ENCODE assay signal across 1 cellular context in the genomic region with DNA sequence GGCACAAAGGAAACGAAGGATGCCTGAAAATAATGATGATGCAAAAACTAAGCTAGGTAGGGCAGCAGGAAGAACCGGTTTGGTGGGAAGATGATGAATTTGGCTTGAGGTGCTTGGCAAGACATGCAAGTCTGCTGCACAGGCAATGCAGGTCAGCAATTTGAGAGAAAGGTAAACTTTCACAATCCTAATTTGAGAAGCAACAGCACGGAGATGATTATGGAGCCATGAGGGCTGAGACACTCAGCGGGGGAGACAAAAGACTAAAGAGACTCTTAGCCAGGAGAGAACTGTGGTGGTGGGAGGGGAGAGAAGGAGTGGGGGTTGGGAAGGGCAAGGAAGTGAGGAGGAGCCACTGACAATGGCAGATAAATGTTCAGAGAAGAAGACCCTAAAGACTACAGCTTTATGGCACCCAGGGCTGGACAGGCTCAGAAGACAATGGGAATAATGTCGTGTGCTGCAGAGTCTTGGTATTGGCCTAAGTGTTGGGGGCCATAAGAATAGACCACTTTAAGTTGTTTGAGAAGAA.
TF ChIP-seq lines count a peak whose summit lies in the region.

No MANE protein-coding gene starts in this region.

TF ChIP-seq in H1, 55 proteins besides CTCF, POLR2A, EP300 and RAD21:
- no peak for TF ChIP-seq BCL11A (IDR thresholded peaks at IDR 0.05; ENCODE audit: low read depth in 2 of 2, low read length in 2 of 2)
- no peak for TF ChIP-seq GTF2F1 (IDR thresholded peaks at IDR 0.05; ENCODE audit: borderline replicate concordance, low read depth, low read length)
- no peak for TF ChIP-seq TAF7 (optimal IDR thresholded peaks at IDR 0.05; ENCODE audit: borderline replicate concordance, low read depth, low read length)
- no peak for TF ChIP-seq CBX8 (IDR thresholded peaks at IDR 0.05; ENCODE audit: borderline replicate concordance, low read depth, low read length)
- TF ChIP-seq TEAD4 (IDR thresholded peaks at IDR 0.05; ENCODE audit: low read depth, low read length) = no peak
- 0 out of 2 replicates have a peak, but pooled peaks have one; percentile 39 for TF ChIP-seq JUND (IDR thresholded peaks at IDR 0.05; ENCODE audit: low read length)
- TF ChIP-seq EZH2 (IDR thresholded peaks at IDR 0.05; ENCODE audit: low read depth, low read length, severe bottlenecking) = no peak
- no peak for TF ChIP-seq CHD2 (IDR thresholded peaks at IDR 0.05; ENCODE audit: low read length)
- no peak for TF ChIP-seq SP2 (IDR thresholded peaks at IDR 0.05; ENCODE audit: low read length)
- TF ChIP-seq SIRT6 (IDR thresholded peaks at IDR 0.05; ENCODE audit: low read length) = no peak
- no peak for TF ChIP-seq KDM4A (IDR thresholded peaks at IDR 0.05; ENCODE audit: low read depth, low read length, severe bottlenecking)
- TF ChIP-seq CBX5 (IDR thresholded peaks at IDR 0.05; ENCODE audit: low read depth, low read length) = no peak
- TF ChIP-seq CTBP2 (IDR thresholded peaks at IDR 0.05; ENCODE audit: borderline replicate concordance, insufficient read depth, insufficient read length, low read length) = no peak
- TF ChIP-seq POLR2AphosphoS5 (IDR thresholded peaks at IDR 0.05; ENCODE audit: low read depth, low read length) = no peak
- no peak for TF ChIP-seq HDAC6 (IDR thresholded peaks at IDR 0.05; ENCODE audit: low read depth, low read length)
- no peak for TF ChIP-seq RNF2 (IDR thresholded peaks at IDR 0.05; ENCODE audit: borderline replicate concordance, low read depth, low read length, missing control alignments, poor library complexity, severe bottlenecking)
- TF ChIP-seq TCF12 (IDR thresholded peaks at IDR 0.05; ENCODE audit: low read depth, low read length) = no peak
- TF ChIP-seq ASH2L (IDR thresholded peaks at IDR 0.05; ENCODE audit: low read length) = peak; percentile 100
- TF ChIP-seq MAFK (IDR thresholded peaks at IDR 0.05; ENCODE audit: low read depth, low read length) = no peak; the same call in 1 of the 2 replicates
- TF ChIP-seq SP1 (IDR thresholded peaks at IDR 0.05; ENCODE audit: low read depth, low read length) = peak; percentile 89
- TF ChIP-seq RBBP5 (IDR thresholded peaks at IDR 0.05; ENCODE audit: borderline replicate concordance, low read depth, low read length) = peak; percentile 100
- TF ChIP-seq HDAC2 (IDR thresholded peaks at IDR 0.05; ENCODE audit: borderline replicate concordance in 1 of 2, low read depth in 2 of 2, low read length in 2 of 2) = no peak
- no peak for TF ChIP-seq BACH1 (IDR thresholded peaks at IDR 0.05; ENCODE audit: low read length)
- TF ChIP-seq, protein P1, sequence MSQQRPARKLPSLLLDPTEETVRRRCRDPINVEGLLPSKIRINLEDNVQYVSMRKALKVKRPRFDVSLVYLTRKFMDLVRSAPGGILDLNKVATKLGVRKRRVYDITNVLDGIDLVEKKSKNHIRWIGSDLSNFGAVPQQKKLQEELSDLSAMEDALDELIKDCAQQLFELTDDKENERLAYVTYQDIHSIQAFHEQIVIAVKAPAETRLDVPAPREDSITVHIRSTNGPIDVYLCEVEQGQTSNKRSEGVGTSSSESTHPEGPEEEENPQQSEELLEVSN (IDR thresholded peaks at IDR 0.05) = no peak
- no peak for TF ChIP-seq GABPA (IDR thresholded peaks at IDR 0.05; ENCODE audit: borderline replicate concordance, insufficient read depth, low read length)
- TF ChIP-seq, protein P2, sequence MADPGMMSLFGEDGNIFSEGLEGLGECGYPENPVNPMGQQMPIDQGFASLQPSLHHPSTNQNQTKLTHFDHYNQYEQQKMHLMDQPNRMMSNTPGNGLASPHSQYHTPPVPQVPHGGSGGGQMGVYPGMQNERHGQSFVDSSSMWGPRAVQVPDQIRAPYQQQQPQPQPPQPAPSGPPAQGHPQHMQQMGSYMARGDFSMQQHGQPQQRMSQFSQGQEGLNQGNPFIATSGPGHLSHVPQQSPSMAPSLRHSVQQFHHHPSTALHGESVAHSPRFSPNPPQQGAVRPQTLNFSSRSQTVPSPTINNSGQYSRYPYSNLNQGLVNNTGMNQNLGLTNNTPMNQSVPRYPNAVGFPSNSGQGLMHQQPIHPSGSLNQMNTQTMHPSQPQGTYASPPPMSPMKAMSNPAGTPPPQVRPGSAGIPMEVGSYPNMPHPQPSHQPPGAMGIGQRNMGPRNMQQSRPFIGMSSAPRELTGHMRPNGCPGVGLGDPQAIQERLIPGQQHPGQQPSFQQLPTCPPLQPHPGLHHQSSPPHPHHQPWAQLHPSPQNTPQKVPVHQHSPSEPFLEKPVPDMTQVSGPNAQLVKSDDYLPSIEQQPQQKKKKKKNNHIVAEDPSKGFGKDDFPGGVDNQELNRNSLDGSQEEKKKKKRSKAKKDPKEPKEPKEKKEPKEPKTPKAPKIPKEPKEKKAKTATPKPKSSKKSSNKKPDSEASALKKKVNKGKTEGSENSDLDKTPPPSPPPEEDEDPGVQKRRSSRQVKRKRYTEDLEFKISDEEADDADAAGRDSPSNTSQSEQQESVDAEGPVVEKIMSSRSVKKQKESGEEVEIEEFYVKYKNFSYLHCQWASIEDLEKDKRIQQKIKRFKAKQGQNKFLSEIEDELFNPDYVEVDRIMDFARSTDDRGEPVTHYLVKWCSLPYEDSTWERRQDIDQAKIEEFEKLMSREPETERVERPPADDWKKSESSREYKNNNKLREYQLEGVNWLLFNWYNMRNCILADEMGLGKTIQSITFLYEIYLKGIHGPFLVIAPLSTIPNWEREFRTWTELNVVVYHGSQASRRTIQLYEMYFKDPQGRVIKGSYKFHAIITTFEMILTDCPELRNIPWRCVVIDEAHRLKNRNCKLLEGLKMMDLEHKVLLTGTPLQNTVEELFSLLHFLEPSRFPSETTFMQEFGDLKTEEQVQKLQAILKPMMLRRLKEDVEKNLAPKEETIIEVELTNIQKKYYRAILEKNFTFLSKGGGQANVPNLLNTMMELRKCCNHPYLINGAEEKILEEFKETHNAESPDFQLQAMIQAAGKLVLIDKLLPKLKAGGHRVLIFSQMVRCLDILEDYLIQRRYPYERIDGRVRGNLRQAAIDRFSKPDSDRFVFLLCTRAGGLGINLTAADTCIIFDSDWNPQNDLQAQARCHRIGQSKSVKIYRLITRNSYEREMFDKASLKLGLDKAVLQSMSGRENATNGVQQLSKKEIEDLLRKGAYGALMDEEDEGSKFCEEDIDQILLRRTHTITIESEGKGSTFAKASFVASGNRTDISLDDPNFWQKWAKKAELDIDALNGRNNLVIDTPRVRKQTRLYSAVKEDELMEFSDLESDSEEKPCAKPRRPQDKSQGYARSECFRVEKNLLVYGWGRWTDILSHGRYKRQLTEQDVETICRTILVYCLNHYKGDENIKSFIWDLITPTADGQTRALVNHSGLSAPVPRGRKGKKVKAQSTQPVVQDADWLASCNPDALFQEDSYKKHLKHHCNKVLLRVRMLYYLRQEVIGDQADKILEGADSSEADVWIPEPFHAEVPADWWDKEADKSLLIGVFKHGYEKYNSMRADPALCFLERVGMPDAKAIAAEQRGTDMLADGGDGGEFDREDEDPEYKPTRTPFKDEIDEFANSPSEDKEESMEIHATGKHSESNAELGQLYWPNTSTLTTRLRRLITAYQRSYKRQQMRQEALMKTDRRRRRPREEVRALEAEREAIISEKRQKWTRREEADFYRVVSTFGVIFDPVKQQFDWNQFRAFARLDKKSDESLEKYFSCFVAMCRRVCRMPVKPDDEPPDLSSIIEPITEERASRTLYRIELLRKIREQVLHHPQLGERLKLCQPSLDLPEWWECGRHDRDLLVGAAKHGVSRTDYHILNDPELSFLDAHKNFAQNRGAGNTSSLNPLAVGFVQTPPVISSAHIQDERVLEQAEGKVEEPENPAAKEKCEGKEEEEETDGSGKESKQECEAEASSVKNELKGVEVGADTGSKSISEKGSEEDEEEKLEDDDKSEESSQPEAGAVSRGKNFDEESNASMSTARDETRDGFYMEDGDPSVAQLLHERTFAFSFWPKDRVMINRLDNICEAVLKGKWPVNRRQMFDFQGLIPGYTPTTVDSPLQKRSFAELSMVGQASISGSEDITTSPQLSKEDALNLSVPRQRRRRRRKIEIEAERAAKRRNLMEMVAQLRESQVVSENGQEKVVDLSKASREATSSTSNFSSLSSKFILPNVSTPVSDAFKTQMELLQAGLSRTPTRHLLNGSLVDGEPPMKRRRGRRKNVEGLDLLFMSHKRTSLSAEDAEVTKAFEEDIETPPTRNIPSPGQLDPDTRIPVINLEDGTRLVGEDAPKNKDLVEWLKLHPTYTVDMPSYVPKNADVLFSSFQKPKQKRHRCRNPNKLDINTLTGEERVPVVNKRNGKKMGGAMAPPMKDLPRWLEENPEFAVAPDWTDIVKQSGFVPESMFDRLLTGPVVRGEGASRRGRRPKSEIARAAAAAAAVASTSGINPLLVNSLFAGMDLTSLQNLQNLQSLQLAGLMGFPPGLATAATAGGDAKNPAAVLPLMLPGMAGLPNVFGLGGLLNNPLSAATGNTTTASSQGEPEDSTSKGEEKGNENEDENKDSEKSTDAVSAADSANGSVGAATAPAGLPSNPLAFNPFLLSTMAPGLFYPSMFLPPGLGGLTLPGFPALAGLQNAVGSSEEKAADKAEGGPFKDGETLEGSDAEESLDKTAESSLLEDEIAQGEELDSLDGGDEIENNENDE (IDR thresholded peaks at IDR 0.05; ENCODE audit: insufficient replicate concordance, low read length) = no peak
- no peak for TF ChIP-seq JUN (IDR thresholded peaks at IDR 0.05; ENCODE audit: low read depth, low read length)
- no peak for TF ChIP-seq ZNF274 (IDR thresholded peaks at IDR 0.05; ENCODE audit: borderline replicate concordance, extremely low read depth, low read length)
- TF ChIP-seq CEBPB (IDR thresholded peaks at IDR 0.05; ENCODE audit: low read depth, low read length) = peak; percentile 12; the same call in 1 of the 2 replicates
